ENCODE assay signal across 1 cellular context in genomic region chr3:50154476-50154839, GRCh38.
TF ChIP-seq lines count a peak whose summit lies in the region.

No MANE protein-coding gene starts in this region.

TF ChIP-seq in HepG2, 621 proteins besides CTCF, POLR2A, EP300 and RAD21 (continued from another document and continues in another):
- no peak for TF ChIP-seq ZNF317 (CRISPR knock-in tag; IDR thresholded peaks at IDR 0.05)
- no peak for TF ChIP-seq FOSL1 (CRISPR knock-in tag; IDR thresholded peaks at IDR 0.05; ENCODE audit: borderline replicate concordance)
- no peak for TF ChIP-seq ZNF121 (CRISPR knock-in tag; IDR thresholded peaks at IDR 0.05)
- TF ChIP-seq, protein P1, sequence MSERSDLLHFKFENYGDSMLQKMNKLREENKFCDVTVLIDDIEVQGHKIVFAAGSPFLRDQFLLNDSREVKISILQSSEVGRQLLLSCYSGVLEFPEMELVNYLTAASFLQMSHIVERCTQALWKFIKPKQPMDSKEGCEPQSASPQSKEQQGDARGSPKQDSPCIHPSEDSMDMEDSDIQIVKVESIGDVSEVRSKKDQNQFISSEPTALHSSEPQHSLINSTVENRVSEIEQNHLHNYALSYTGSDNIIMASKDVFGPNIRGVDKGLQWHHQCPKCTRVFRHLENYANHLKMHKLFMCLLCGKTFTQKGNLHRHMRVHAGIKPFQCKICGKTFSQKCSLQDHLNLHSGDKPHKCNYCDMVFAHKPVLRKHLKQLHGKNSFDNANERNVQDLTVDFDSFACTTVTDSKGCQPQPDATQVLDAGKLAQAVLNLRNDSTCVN (CRISPR knock-in tag; IDR thresholded peaks at IDR 0.05; ENCODE audit: borderline replicate concordance) = no peak
- no peak for TF ChIP-seq FOXO1 (CRISPR knock-in tag; IDR thresholded peaks at IDR 0.05)
- 0 out of 2 replicates have a peak, but pooled peaks have one; percentile 12 for TF ChIP-seq FOXC1 (CRISPR knock-in tag; IDR thresholded peaks at IDR 0.05; ENCODE audit: borderline replicate concordance)
- TF ChIP-seq MAZ (IDR thresholded peaks at IDR 0.05; ENCODE audit: borderline replicate concordance, low read depth, low read length) = no peak
- no peak for TF ChIP-seq MAZ (CRISPR knock-in tag; IDR thresholded peaks at IDR 0.05; ENCODE audit: low read depth)
- no peak for TF ChIP-seq ZNF678 (CRISPR knock-in tag; IDR thresholded peaks at IDR 0.05)
- no peak for TF ChIP-seq AKNA (CRISPR knock-in tag; IDR thresholded peaks at IDR 0.05; ENCODE audit: borderline replicate concordance)
- TF ChIP-seq TAF15 (IDR thresholded peaks at IDR 0.05; ENCODE audit: low read depth, low read length, poor library complexity, severe bottlenecking) = no peak
- no peak for TF ChIP-seq NR2F6 (IDR thresholded peaks at IDR 0.05)
- TF ChIP-seq NR2F6 (CRISPR knock-in tag; IDR thresholded peaks at IDR 0.05) = no peak
- no peak for TF ChIP-seq SP2 (CRISPR knock-in tag; IDR thresholded peaks at IDR 0.05)
- TF ChIP-seq HDAC6 (IDR thresholded peaks at IDR 0.05; ENCODE audit: low read depth, low read length) = no peak
- TF ChIP-seq, protein P2, sequence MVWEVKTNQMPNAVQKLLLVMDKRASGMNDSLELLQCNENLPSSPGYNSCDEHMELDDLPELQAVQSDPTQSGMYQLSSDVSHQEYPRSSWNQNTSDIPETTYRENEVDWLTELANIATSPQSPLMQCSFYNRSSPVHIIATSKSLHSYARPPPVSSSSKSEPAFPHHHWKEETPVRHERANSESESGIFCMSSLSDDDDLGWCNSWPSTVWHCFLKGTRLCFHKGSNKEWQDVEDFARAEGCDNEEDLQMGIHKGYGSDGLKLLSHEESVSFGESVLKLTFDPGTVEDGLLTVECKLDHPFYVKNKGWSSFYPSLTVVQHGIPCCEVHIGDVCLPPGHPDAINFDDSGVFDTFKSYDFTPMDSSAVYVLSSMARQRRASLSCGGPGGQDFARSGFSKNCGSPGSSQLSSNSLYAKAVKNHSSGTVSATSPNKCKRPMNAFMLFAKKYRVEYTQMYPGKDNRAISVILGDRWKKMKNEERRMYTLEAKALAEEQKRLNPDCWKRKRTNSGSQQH (CRISPR knock-in tag; IDR thresholded peaks at IDR 0.05; ENCODE audit: low read depth) = no peak
- TF ChIP-seq, protein P3, sequence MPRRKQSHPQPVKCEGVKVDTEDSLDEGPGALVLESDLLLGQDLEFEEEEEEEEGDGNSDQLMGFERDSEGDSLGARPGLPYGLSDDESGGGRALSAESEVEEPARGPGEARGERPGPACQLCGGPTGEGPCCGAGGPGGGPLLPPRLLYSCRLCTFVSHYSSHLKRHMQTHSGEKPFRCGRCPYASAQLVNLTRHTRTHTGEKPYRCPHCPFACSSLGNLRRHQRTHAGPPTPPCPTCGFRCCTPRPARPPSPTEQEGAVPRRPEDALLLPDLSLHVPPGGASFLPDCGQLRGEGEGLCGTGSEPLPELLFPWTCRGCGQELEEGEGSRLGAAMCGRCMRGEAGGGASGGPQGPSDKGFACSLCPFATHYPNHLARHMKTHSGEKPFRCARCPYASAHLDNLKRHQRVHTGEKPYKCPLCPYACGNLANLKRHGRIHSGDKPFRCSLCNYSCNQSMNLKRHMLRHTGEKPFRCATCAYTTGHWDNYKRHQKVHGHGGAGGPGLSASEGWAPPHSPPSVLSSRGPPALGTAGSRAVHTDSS (CRISPR knock-in tag; conservative IDR thresholded peaks at IDR 0.05) = no peak
- no peak for TF ChIP-seq ETV6 (CRISPR knock-in tag; conservative IDR thresholded peaks at IDR 0.05)
- peak; percentile 21; the same call in 1 of the 2 replicates for TF ChIP-seq IRF9 (CRISPR knock-in tag; IDR thresholded peaks at IDR 0.05; ENCODE audit: borderline replicate concordance)
- no peak for TF ChIP-seq ZFP62 (CRISPR knock-in tag; IDR thresholded peaks at IDR 0.05)
- no peak for TF ChIP-seq PCBP1 (IDR thresholded peaks at IDR 0.05; ENCODE audit: borderline replicate concordance, low read depth, low read length)
- TF ChIP-seq ATF7 (IDR thresholded peaks at IDR 0.05) = no peak
- no peak for TF ChIP-seq ATF7 (CRISPR knock-in tag; IDR thresholded peaks at IDR 0.05)
- TF ChIP-seq MYC (CRISPR knock-in tag; IDR thresholded peaks at IDR 0.05; ENCODE audit: borderline replicate concordance) = 0 out of 2 replicates have a peak, but pooled peaks have one; percentile 30
- TF ChIP-seq SAFB2 (CRISPR knock-in tag; IDR thresholded peaks at IDR 0.05; ENCODE audit: borderline replicate concordance, low read depth) = no peak
- no peak for TF ChIP-seq ZNF280B (CRISPR knock-in tag; IDR thresholded peaks at IDR 0.05; ENCODE audit: borderline replicate concordance)
- no peak for TF ChIP-seq RXRA (CRISPR knock-in tag; IDR thresholded peaks at IDR 0.05)
- TF ChIP-seq ZNF850 (CRISPR knock-in tag; conservative IDR thresholded peaks at IDR 0.05) = no peak
- TF ChIP-seq BHLHE40 (IDR thresholded peaks at IDR 0.05; ENCODE audit: low read length) = no peak
- no peak for TF ChIP-seq TP53 (CRISPR knock-in tag; conservative IDR thresholded peaks at IDR 0.05)
- no peak for TF ChIP-seq PLSCR1 (CRISPR knock-in tag; IDR thresholded peaks at IDR 0.05; ENCODE audit: borderline replicate concordance)
- no peak for TF ChIP-seq NFIB (CRISPR knock-in tag; IDR thresholded peaks at IDR 0.05; ENCODE audit: borderline replicate concordance)
- TF ChIP-seq SMARCC2 (IDR thresholded peaks at IDR 0.05) = no peak
- TF ChIP-seq, protein P4, sequence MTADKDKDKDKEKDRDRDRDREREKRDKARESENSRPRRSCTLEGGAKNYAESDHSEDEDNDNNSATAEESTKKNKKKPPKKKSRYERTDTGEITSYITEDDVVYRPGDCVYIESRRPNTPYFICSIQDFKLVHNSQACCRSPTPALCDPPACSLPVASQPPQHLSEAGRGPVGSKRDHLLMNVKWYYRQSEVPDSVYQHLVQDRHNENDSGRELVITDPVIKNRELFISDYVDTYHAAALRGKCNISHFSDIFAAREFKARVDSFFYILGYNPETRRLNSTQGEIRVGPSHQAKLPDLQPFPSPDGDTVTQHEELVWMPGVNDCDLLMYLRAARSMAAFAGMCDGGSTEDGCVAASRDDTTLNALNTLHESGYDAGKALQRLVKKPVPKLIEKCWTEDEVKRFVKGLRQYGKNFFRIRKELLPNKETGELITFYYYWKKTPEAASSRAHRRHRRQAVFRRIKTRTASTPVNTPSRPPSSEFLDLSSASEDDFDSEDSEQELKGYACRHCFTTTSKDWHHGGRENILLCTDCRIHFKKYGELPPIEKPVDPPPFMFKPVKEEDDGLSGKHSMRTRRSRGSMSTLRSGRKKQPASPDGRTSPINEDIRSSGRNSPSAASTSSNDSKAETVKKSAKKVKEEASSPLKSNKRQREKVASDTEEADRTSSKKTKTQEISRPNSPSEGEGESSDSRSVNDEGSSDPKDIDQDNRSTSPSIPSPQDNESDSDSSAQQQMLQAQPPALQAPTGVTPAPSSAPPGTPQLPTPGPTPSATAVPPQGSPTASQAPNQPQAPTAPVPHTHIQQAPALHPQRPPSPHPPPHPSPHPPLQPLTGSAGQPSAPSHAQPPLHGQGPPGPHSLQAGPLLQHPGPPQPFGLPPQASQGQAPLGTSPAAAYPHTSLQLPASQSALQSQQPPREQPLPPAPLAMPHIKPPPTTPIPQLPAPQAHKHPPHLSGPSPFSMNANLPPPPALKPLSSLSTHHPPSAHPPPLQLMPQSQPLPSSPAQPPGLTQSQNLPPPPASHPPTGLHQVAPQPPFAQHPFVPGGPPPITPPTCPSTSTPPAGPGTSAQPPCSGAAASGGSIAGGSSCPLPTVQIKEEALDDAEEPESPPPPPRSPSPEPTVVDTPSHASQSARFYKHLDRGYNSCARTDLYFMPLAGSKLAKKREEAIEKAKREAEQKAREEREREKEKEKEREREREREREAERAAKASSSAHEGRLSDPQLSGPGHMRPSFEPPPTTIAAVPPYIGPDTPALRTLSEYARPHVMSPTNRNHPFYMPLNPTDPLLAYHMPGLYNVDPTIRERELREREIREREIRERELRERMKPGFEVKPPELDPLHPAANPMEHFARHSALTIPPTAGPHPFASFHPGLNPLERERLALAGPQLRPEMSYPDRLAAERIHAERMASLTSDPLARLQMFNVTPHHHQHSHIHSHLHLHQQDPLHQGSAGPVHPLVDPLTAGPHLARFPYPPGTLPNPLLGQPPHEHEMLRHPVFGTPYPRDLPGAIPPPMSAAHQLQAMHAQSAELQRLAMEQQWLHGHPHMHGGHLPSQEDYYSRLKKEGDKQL (CRISPR knock-in tag; IDR thresholded peaks at IDR 0.05; ENCODE audit: low read depth) = no peak
- TF ChIP-seq ZNF839 (CRISPR knock-in tag; IDR thresholded peaks at IDR 0.05; ENCODE audit: borderline replicate concordance) = no peak
- TF ChIP-seq ZBTB42 (CRISPR knock-in tag; IDR thresholded peaks at IDR 0.05) = no peak
- 0 out of 2 replicates have a peak, but pooled peaks have one; percentile 6 for TF ChIP-seq TFDP2 (CRISPR knock-in tag; IDR thresholded peaks at IDR 0.05)
- TF ChIP-seq ZNF800 (CRISPR knock-in tag; IDR thresholded peaks at IDR 0.05) = 0 out of 2 replicates have a peak, but pooled peaks have one; percentile 45
- peak; percentile 15; the same call in 1 of the 2 replicates for TF ChIP-seq SPEN (CRISPR knock-in tag; IDR thresholded peaks at IDR 0.05; ENCODE audit: low read depth)
- TF ChIP-seq ZSCAN29 (CRISPR knock-in tag; conservative IDR thresholded peaks at IDR 0.05) = no peak
- no peak for TF ChIP-seq CCDC6 (CRISPR knock-in tag; IDR thresholded peaks at IDR 0.05)
